8 cellular contexts compared by ENCODE assay signal in the genomic region with DNA sequence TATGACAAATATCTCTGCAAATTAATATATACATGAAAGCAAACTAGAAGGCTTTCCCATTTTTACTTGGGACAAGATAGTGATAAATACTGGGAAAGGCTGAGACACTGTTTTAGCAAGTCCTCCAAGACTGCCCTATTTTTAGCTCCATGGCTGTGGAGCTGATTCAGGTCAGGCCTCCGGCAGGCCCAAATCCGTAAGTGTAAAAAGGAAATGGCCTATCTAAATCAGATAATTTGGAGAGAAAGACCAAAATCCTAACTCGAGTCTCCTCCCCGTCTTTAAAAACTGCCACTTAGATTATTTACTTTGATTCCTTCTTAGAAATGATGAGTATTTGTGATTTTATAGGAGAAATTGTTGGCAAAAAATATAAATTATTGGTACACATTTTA. TPM values are rescaled to one million over a fixed set of nuclear protein-coding genes. Genes with fewer than 3 reads are reported as not detected.
DNase-seq lines count a peak whose midpoint lies in the region; ATAC-seq and TF ChIP-seq lines count a peak whose summit lies in the region.

No MANE protein-coding gene starts in this region.

- peaks cover 35% of the 10 kb centered on the region for H3K4me1 ChIP-seq in CD4-positive, CD25-positive, alpha-beta regulatory T cell (ENCODE audit: control insufficient read depth, insufficient read depth, low read length, poor library complexity, severe bottlenecking)
- H3K4me1 ChIP-seq in OCI-LY1 (ENCODE audit: insufficient read depth, low read length, severe bottlenecking), result peaks cover 36% of the 10 kb centered on the region
- H3K4me1 ChIP-seq in effector memory CD4-positive, alpha-beta T cell (ENCODE audit: control insufficient read depth, insufficient read depth, low read length, poor library complexity, severe bottlenecking), result peaks cover 19% of the 10 kb centered on the region

- no peaks in the 10 kb centered on the region for H3K27me3 ChIP-seq in CD4-positive, CD25-positive, alpha-beta regulatory T cell (ENCODE audit: control insufficient read depth, insufficient read depth, low read length)
- H3K27me3 ChIP-seq in OCI-LY1 (ENCODE audit: insufficient read depth, low read length), result no peaks in the 10 kb centered on the region
- no peaks in the 10 kb centered on the region for H3K27me3 ChIP-seq in effector memory CD4-positive, alpha-beta T cell (replicated peaks; ENCODE audit: control insufficient read depth, insufficient read depth, low read length, poor library complexity, severe bottlenecking)

- peak overlapping the region; percentile 91 for H3K9ac ChIP-seq in OCI-LY1 (ENCODE audit: low read length)

- ATAC-seq in CD4-positive, CD25-positive, alpha-beta regulatory T cell (ENCODE audit: low read depth in 2 of 2), result no peak
- ATAC-seq in GM18873 (IDR thresholded peaks at IDR 0.05; ENCODE audit: low FRiP score, unreplicated experiment) (no peak), GM18870 (IDR thresholded peaks at IDR 0.05; ENCODE audit: unreplicated experiment) (no peak), sciatic nerve (no peak), GM21360 (IDR thresholded peaks at IDR 0.05; ENCODE audit: unreplicated experiment) (no peak)

- H2AFZ ChIP-seq in OCI-LY1 (ENCODE audit: low read length), result no peak overlapping the region

- H3K27me3 Mint-ChIP-seq in CD4-positive, CD25-positive, alpha-beta regulatory T cell, result no peaks in the 10 kb centered on the region
- H3K27me3 Mint-ChIP-seq in neural crest cell (ENCODE audit: low read depth), result no peaks in the 10 kb centered on the region

- H3K4me3 Mint-ChIP-seq in CD4-positive, CD25-positive, alpha-beta regulatory T cell, result peak overlapping the region; percentile 93 to 99 (median 96)
- peak overlapping the region; percentile 95 for H3K4me3 Mint-ChIP-seq in neural crest cell

- peak overlapping the region; percentile 88 to 99 (median 96) for H3K27ac Mint-ChIP-seq in CD4-positive, CD25-positive, alpha-beta regulatory T cell
- no peak overlapping the region for H3K27ac Mint-ChIP-seq in neural crest cell (ENCODE audit: unreplicated experiment)

- no peaks in the 10 kb centered on the region for H3K9me2 ChIP-seq in OCI-LY1 (ENCODE audit: low read depth, low read length)

- peaks cover 13% of the 10 kb centered on the region for H3K36me3 ChIP-seq in CD4-positive, CD25-positive, alpha-beta regulatory T cell (ENCODE audit: control insufficient read depth, insufficient read depth, low read length)
- peaks cover 34% of the 10 kb centered on the region for H3K36me3 ChIP-seq in OCI-LY1 (ENCODE audit: insufficient read depth, low read length)
- H3K36me3 ChIP-seq in effector memory CD4-positive, alpha-beta T cell (ENCODE audit: control insufficient read depth, insufficient read depth, low read length), result peaks cover 10% of the 10 kb centered on the region

- peak overlapping the region; percentile 98 for H3K4me3 ChIP-seq in CD4-positive, CD25-positive, alpha-beta regulatory T cell (ENCODE audit: low read depth, low read length)
- peak overlapping the region; percentile 91 for H3K4me3 ChIP-seq in OCI-LY1 (ENCODE audit: low read depth, low read length, poor library complexity, severe bottlenecking)
- peak overlapping the region; percentile 70 for H3K4me3 ChIP-seq in effector memory CD4-positive, alpha-beta T cell (ENCODE audit: insufficient read depth, low read depth, low read length, poor library complexity, severe bottlenecking)

- peaks cover under 1% of the 10 kb centered on the region; the same call in 1 of the 2 replicates for H4K20me1 ChIP-seq in OCI-LY1 (ENCODE audit: insufficient read depth, low read length)

- peaks cover 18% of the 10 kb centered on the region for H3K36me3 Mint-ChIP-seq in CD4-positive, CD25-positive, alpha-beta regulatory T cell
- H3K36me3 Mint-ChIP-seq in neural crest cell (ENCODE audit: low read depth), result peaks cover 12% of the 10 kb centered on the region

- peaks cover 35 to 62% (median 49%) of the 10 kb centered on the region in 4 donors for H3K4me1 Mint-ChIP-seq in CD4-positive, CD25-positive, alpha-beta regulatory T cell
- peaks cover 34% of the 10 kb centered on the region for H3K4me1 Mint-ChIP-seq in neural crest cell

- no peaks in the 10 kb centered on the region for H3F3A ChIP-seq in OCI-LY1 (ENCODE audit: insufficient read depth, low read length)

- H3K79me2 ChIP-seq in OCI-LY1 (ENCODE audit: insufficient read depth, low read length), result peaks cover 68% of the 10 kb centered on the region

- H3K9me3 ChIP-seq in CD4-positive, CD25-positive, alpha-beta regulatory T cell (ENCODE audit: control insufficient read depth in 2 of 2, low read length in 2 of 2), result no peaks in the 10 kb centered on the region
- no peaks in the 10 kb centered on the region for H3K9me3 ChIP-seq in OCI-LY1 (ENCODE audit: low read length)
- no peaks in the 10 kb centered on the region for H3K9me3 ChIP-seq in effector memory CD4-positive, alpha-beta T cell (ENCODE audit: control insufficient read depth, low read length)

- peak overlapping the region; percentile 95 for H3K27ac ChIP-seq in CD4-positive, CD25-positive, alpha-beta regulatory T cell (ENCODE audit: insufficient read depth, low read length, poor library complexity, severe bottlenecking)
- H3K27ac ChIP-seq in OCI-LY1 (ENCODE audit: low read depth, low read length, poor library complexity, severe bottlenecking), result peak overlapping the region; percentile 88
- peak overlapping the region; percentile 92 for H3K27ac ChIP-seq in effector memory CD4-positive, alpha-beta T cell (ENCODE audit: insufficient read depth, low read length, poor library complexity, severe bottlenecking)

- TF ChIP-seq CTCF in OCI-LY1 (IDR thresholded peaks at IDR 0.05; ENCODE audit: low read length) (no peak), neural crest cell (conservative IDR thresholded peaks at IDR 0.05) (no peak)

- no peaks in the 10 kb centered on the region for H3K9me3 Mint-ChIP-seq in CD4-positive, CD25-positive, alpha-beta regulatory T cell
- no peaks in the 10 kb centered on the region for H3K9me3 Mint-ChIP-seq in neural crest cell

- DNase-seq in CD4-positive, CD25-positive, alpha-beta regulatory T cell, result peak in 1 of 3 donors; percentile 11
- DNase-seq in effector memory CD4-positive, alpha-beta T cell, result no peak
- no peak for DNase-seq in neural crest cell (ENCODE audit: low read depth, low spot score)
- no peak for DNase-seq in sciatic nerve (ENCODE audit: low spot score)

- H3K4me2 ChIP-seq in OCI-LY1 (ENCODE audit: low read length), result peak overlapping the region; percentile 95

- intact Hi-C loops in sciatic nerve (cut with DNase I), result no loop called here

RNA-seq across cellular contexts. Expression of a gene that starts 2.9 kb away (rescaled TPM):
- total RNA-seq in CD4-positive, CD25-positive, alpha-beta regulatory T cell, result 74.9 TPM
- 10 to 100 TPM; 10.6 to 13.1 (median 12.6) TPM for polyA plus RNA-seq in CD4-positive, CD25-positive, alpha-beta regulatory T cell
- 31.1 and 34.0 TPM in 2 replicates for total RNA-seq in neural crest cell
- total RNA-seq in sciatic nerve, result 64.5 TPM
